In genomic region chr1:44777969-44778635, GRCh38 we compare ENCODE assay signal across 13 cellular contexts. TPM values are rescaled to one million over a fixed set of nuclear protein-coding genes. Genes with fewer than 3 reads are reported as not detected.
A peak's percentile ranks its signal among the peaks of the same experiment; 100 is the strongest.
DNase-seq lines count a peak whose midpoint lies in the region; ATAC-seq and TF ChIP-seq lines count a peak whose summit lies in the region.
"Had no signal": no experiment of that assay in that cellular context is flagged by ENCODE, and none has a peak within 500 bp of the region (broad histone marks: within the 10 kb centered on the region; RNA-seq: fewer than 3 reads in every experiment).

No MANE protein-coding gene starts in this region.

- peaks cover 10% of the 10 kb centered on the region for H3K27me3 Mint-ChIP-seq in neural progenitor cell (ENCODE audit: insufficient read depth, low read depth)

- H3K4me3 Mint-ChIP-seq in neural progenitor cell = peak overlapping the region; percentile 93

- peaks cover 33% of the 10 kb centered on the region for H3K36me3 Mint-ChIP-seq in neural progenitor cell

- H3K9me3 ChIP-seq in MG63 (no peaks in the 10 kb centered on the region), neural progenitor cell (ENCODE audit: low read depth) (no peaks in the 10 kb centered on the region), vagina (no peaks in the 10 kb centered on the region)
- H3K9me3 ChIP-seq: thoracic aorta had no signal

- H3K27me3 ChIP-seq in MG63 (no peaks in the 10 kb centered on the region), neural progenitor cell (no peaks in the 10 kb centered on the region), vagina (no peaks in the 10 kb centered on the region)

- no peak for TF ChIP-seq CTCF in astrocyte of the spinal cord (IDR thresholded peaks at IDR 0.05; ENCODE audit: low read depth, low read length)
- TF ChIP-seq CTCF in neural progenitor cell (IDR thresholded peaks at IDR 0.05) = no peak
- TF ChIP-seq CTCF in vagina (IDR thresholded peaks at IDR 0.05) = no peak

- intact Hi-C loops in vagina (cut with DNase I) (loop anchor here (5.0 kb wide), 1 partner anchor 41 kb away; the partner anchor contains the start of gene KIF2C), sciatic nerve (cut with DNase I) (no loop called here)

- peaks cover 82% of the 10 kb centered on the region for H3F3A ChIP-seq in neural progenitor cell (ENCODE audit: low read depth)

- peaks cover 45% of the 10 kb centered on the region for H3K79me2 ChIP-seq in neural progenitor cell (ENCODE audit: low read depth)

- H3K4me3 ChIP-seq in MG63 = peak overlapping the region; percentile 93
- H3K4me3 ChIP-seq in astrocyte of the spinal cord (ENCODE audit: low read depth, low read length) = peak overlapping the region; percentile 97
- H3K4me3 ChIP-seq in neural progenitor cell = peak overlapping the region; percentile 93
- no peak overlapping the region for H3K4me3 ChIP-seq in vagina
- H3K4me3 ChIP-seq: thoracic aorta had no signal

- peaks cover 25% of the 10 kb centered on the region for H3K4me1 Mint-ChIP-seq in neural progenitor cell

- TF ChIP-seq POLR2A in vagina (IDR thresholded peaks at IDR 0.05) = no peak

- in situ Hi-C loops in astrocyte of the spinal cord (cut with HindIII; ENCODE audit: low sequenced_read_pairs) = no loop called here

- no peaks in the 10 kb centered on the region for H3K9me3 Mint-ChIP-seq in neural progenitor cell

- peaks cover 16% of the 10 kb centered on the region for H3K4me1 ChIP-seq in neural progenitor cell
- H3K4me1 ChIP-seq in vagina = peaks cover 26% of the 10 kb centered on the region

- H2AFZ ChIP-seq in neural progenitor cell (replicated peaks) = no peak overlapping the region

- peaks cover 68% of the 10 kb centered on the region for H3K36me3 ChIP-seq in MG63
- H3K36me3 ChIP-seq in neural progenitor cell = peaks cover 8% of the 10 kb centered on the region
- H3K36me3 ChIP-seq in vagina = peaks cover 0 to 39% of the 10 kb centered on the region in 2 donors

- no peak for ATAC-seq in sciatic nerve
- ATAC-seq: right cardiac atrium had no signal

- H3K27ac ChIP-seq in neural progenitor cell = peak overlapping the region; percentile 62
- no peak overlapping the region for H3K27ac ChIP-seq in vagina
- H3K27ac ChIP-seq: thoracic aorta had no signal

- H3K27ac Mint-ChIP-seq in neural progenitor cell = no peak overlapping the region

- DNase-seq in NOMO-1 treated with DMSO at 0.1 percent for 48 hours (lab: John Stamatoyannopoulos, UW; ENCODE audit: unreplicated experiment) (peak; percentile 26), NOMO-1 treated with dmso at 0.1 percent for 144 hours (lab: John Stamatoyannopoulos, UW; ENCODE audit: unreplicated experiment) (no peak), MG63 (no peak), astrocyte of the spinal cord (ENCODE audit: low read depth, low spot score) (no peak), neural progenitor cell (ENCODE audit: low spot score) (no peak), vagina (ENCODE audit: extremely low spot score in 2 of 2) (no peak), sciatic nerve (ENCODE audit: low spot score) (no peak)
- DNase-seq in stimulated activated CD4-positive, alpha-beta T cell treated with anti-CD3 and anti-CD28 coated beads, Interleukin-1b, Interleukin-23, amount 100 ng/mL, for 48 hours = no peak
- DNase-seq: 8988T, NCI-H1105 had no signal

- H4K20me1 ChIP-seq in neural progenitor cell (ENCODE audit: low read depth) = peaks cover 45% of the 10 kb centered on the region

- peak overlapping the region; percentile 99 for H3K4me2 ChIP-seq in neural progenitor cell

- no peak overlapping the region for H3K9ac ChIP-seq in neural progenitor cell

RNA-seq across cellular contexts. Expression of gene RPS8, which starts 2.8 kb away (rescaled TPM):
- 2,690 and 3,127 TPM in 2 replicates for total RNA-seq in MG63 (2014; rRNA removed; shearing (Covaris generic); ENCODE audit: low replicate concordance)
- 3,812 and 4,281 TPM in 2 replicates for total RNA-seq in neural progenitor cell (ENCODE audit: low replicate concordance)
- total RNA-seq in vagina = 2,511 TPM
- 1,483 TPM for total RNA-seq in sciatic nerve

RNA-seq across cellular contexts. Expression of gene BEST4, which starts 9.9 kb away (rescaled TPM):
- not detected in 2 replicates for total RNA-seq in MG63 (2014; rRNA removed; shearing (Covaris generic); ENCODE audit: low replicate concordance)
- total RNA-seq in neural progenitor cell (ENCODE audit: low replicate concordance) (0.65 and 0.84 TPM in 2 replicates), vagina (not detected), sciatic nerve (0.36 TPM)
- total RNA-seq: bronchial epithelial cell had no signal

RNA-seq across cellular contexts. Expression of gene PLK3, which starts 22.1 kb away (rescaled TPM):
- 5.3 and 5.9 TPM in 2 replicates for total RNA-seq in MG63 (2014; rRNA removed; shearing (Covaris generic); ENCODE audit: low replicate concordance)
- total RNA-seq in neural progenitor cell (ENCODE audit: low replicate concordance) (2.2 and 6.6 TPM in 2 replicates), vagina (77.6 TPM), sciatic nerve (26.1 TPM)

RNA-seq across cellular contexts. Expression of gene DYNLT4, which starts 29.0 kb away (rescaled TPM):
- not detected in 2 replicates for total RNA-seq in MG63 (2014; rRNA removed; shearing (Covaris generic); ENCODE audit: low replicate concordance)
- total RNA-seq in neural progenitor cell (ENCODE audit: low replicate concordance) = not detected in 2 replicates
- not detected for total RNA-seq in vagina
- total RNA-seq in sciatic nerve = 0.49 TPM
- total RNA-seq: bronchial epithelial cell, thoracic aorta had no signal

RNA-seq across cellular contexts. Expression of gene BTBD19, which starts 30.2 kb away (rescaled TPM):
- total RNA-seq in MG63 (2014; rRNA removed; shearing (Covaris generic); ENCODE audit: low replicate concordance) = 1.0 and 1.2 TPM in 2 replicates
- 1.4 and 1.7 TPM in 2 replicates for total RNA-seq in neural progenitor cell (ENCODE audit: low replicate concordance)
- total RNA-seq in vagina = 7.9 TPM
- total RNA-seq in sciatic nerve = 35.0 TPM

Comparison
In these comparisons a context has a peak if more than half of its experiments do, and no peak if none do; other contexts are left out.
1. H3K4me3 ChIP-seq: peak in MG63 (single experiment), astrocyte of the spinal cord (single experiment) and neural progenitor cell (single experiment); none in vagina (0 of 2).